Comparison of ENCODE assay signal across 21 cellular contexts in the genomic region with DNA sequence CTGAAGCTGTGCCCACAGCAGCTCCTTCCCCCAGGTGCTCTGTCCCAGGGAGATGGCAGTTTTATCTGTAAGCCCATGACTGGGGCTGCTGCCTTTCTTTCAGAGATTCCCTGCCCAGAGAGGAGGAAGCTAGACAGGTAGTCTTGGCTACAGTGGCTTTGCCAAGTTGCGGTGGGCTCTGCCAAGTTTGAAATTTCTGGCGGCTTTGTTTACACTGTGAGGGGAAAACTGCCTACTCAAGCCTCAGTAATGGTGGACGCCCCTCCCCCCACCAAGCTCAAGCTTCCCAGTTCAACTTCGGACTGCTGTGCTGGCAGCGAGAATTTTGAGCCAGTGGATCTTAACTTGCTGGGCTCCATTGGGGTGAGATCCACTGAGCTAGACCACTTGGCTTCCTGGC.
"Had no signal": no experiment of that assay in that cellular context is flagged by ENCODE, and none has a peak within 500 bp of the region (broad histone marks: within the 10 kb centered on the region; RNA-seq: fewer than 3 reads in every experiment).

No MANE protein-coding gene starts in this region.

- H2AFZ ChIP-seq: hepatocyte had no signal

- H3K36me3 Mint-ChIP-seq: naive thymus-derived CD4-positive, alpha-beta T cell had no signal

- H3K4me3 ChIP-seq: coronary artery, dorsolateral prefrontal cortex, esophagus muscularis mucosa, gastroesophageal sphincter, heart left ventricle, hepatocyte, lower lobe of right lung had no signal

- H3K27ac ChIP-seq: coronary artery, dorsolateral prefrontal cortex, esophagus muscularis mucosa, foreskin keratinocyte, gastroesophageal sphincter, heart left ventricle, hepatocyte, lower lobe of right lung had no signal

- H3K27me3 ChIP-seq: dorsolateral prefrontal cortex, esophagus muscularis mucosa, foreskin keratinocyte, gastroesophageal sphincter, heart left ventricle, hepatocyte had no signal

- H3K79me2 ChIP-seq: hepatocyte had no signal

- ATAC-seq: foreskin keratinocyte; gastroesophageal sphincter; heart left ventricle; left colon; left lobe of liver; left ventricle myocardium superior; lower lobe of right lung; naive thymus-derived CD4-positive, alpha-beta T cell had no signal

- H3K4me3 Mint-ChIP-seq: immature natural killer cell; mesothelial cell of epicardium; naive thymus-derived CD4-positive, alpha-beta T cell had no signal

- H3K9me3 ChIP-seq: lower lobe of right lung had no signal

- H3K4me1 Mint-ChIP-seq: immature natural killer cell; naive thymus-derived CD4-positive, alpha-beta T cell had no signal

- DNase-seq: dermis blood vessel endothelial cell; dorsolateral prefrontal cortex; effector CD4-positive, alpha-beta T cell; effector memory CD4-positive, alpha-beta T cell; foreskin keratinocyte; heart left ventricle; immature natural killer cell; islet precursor cell; kidney; kidney glomerular epithelial cell; left colon; left ventricle myocardium superior; lower lobe of right lung; mesenchymal stem cell; naive thymus-derived CD4-positive, alpha-beta T cell had no signal

- H3K4me1 ChIP-seq: foreskin keratinocyte, heart left ventricle, lower lobe of right lung had no signal

- H3K4me2 ChIP-seq: hepatocyte had no signal

- H3K27ac Mint-ChIP-seq: immature natural killer cell; mesothelial cell of epicardium; naive thymus-derived CD4-positive, alpha-beta T cell had no signal

- H3K36me3 ChIP-seq: lower lobe of right lung had no signal
